ENCODE assay signal across 29 cellular contexts in the genomic region with DNA sequence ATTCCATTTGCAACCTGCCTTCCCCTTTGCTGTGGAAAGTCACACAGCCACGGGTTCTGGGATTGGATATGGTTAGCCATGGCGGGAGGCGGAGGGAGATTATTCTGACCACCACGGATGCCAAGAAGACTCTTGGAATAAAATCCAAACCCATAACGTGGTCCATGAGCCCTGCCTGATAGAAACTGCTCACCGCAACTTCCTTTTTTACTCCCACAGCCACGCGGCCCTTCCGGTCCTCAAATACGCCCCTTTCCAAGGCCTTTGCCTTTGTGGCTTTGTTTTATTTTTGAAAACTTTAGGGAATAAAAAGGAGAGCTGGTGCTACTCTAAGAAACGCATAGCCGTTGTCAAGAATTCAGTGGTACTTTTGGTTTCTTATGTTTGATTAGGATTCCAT.
"Had no signal": no experiment of that assay in that cellular context is flagged by ENCODE, and none has a peak within 500 bp of the region (broad histone marks: within the 10 kb centered on the region; RNA-seq: fewer than 3 reads in every experiment).

No MANE protein-coding gene starts in this region.

- H3K79me2 ChIP-seq: hepatocyte, parathyroid adenoma had no signal

- H3K27me3 Mint-ChIP-seq: naive B cell had no signal

- H3K4me3 Mint-ChIP-seq: dendritic cell treated with granulocyte-macrophage colony-stimulating factor and Interleukin-4, amounts not matched to agents 40 ng/mL and 50 ng/mL, for 4 days; endodermal cell; mesothelial cell of epicardium; naive B cell; natural killer cell treated with Interleukin-12 subunit alpha and Interleukin-12 subunit beta and Interleukin-15 and Interleukin-18, amount 100 ng/mL, for 72 hours; neural progenitor cell; stimulated activated naive B cell treated with anti-CD40 and anti-IgM and Interleukin-4, amounts not matched to agents 10 μg/mL and 1 μg/mL and 100 μg/mL, for 72 hours; stimulated activated naive CD8-positive, alpha-beta T cell treated with anti-CD3 and anti-CD28 coated beads, Interleukin-15, Interleukin-2, amounts not matched to agents 100 ng/mL and 50 ng/mL, for 24 hours had no signal

- H3K9me3 ChIP-seq: right lobe of liver, suprapubic skin, transverse colon, vagina had no signal

- H3K4me2 ChIP-seq: hepatocyte, neural progenitor cell had no signal

- H3K4me1 ChIP-seq: foreskin keratinocyte, heart left ventricle, left lung, neural progenitor cell, parathyroid adenoma, right lobe of liver, suprapubic skin, transverse colon, vagina had no signal

- DNase-seq: effector CD8-positive, alpha-beta T cell; endodermal cell; foreskin keratinocyte; heart left ventricle; kidney; left cardiac atrium; left lung; mesenchymal stem cell; mucosa of descending colon; naive B cell; right lobe of liver; small intestine; stimulated activated CD4-positive, alpha-beta T cell treated with anti-CD3 and anti-CD28 coated beads, Interleukin-15, amount 100 ng/mL, for 24 hours; stimulated activated CD4-positive, alpha-beta T cell treated with anti-CD3 and anti-CD28 coated beads, Interleukin-2, amount 100 ng/mL, for 48 hours; stimulated activated naive B cell treated with anti-CD40 and anti-IgM and Interleukin-4, amounts not matched to agents 10 μg/mL and 1 μg/mL and 100 μg/mL, for 72 hours; transverse colon had no signal

- H3K27ac ChIP-seq: esophagus muscularis mucosa, foreskin keratinocyte, gastroesophageal sphincter, heart left ventricle, hepatocyte, left lung, neural progenitor cell, parathyroid adenoma, right lobe of liver, suprapubic skin, transverse colon, vagina had no signal

- H3K9ac ChIP-seq: neural progenitor cell, parathyroid adenoma had no signal

- H3K4me1 Mint-ChIP-seq: endodermal cell; mesothelial cell of epicardium; naive B cell; stimulated activated naive B cell treated with anti-CD40 and anti-IgM and Interleukin-4, amounts not matched to agents 10 μg/mL and 1 μg/mL and 100 μg/mL, for 72 hours had no signal

- H3K27me3 ChIP-seq: foreskin keratinocyte, gastroesophageal sphincter, hepatocyte, left lung, neural progenitor cell, right lobe of liver, transverse colon, vagina had no signal

- H3K4me3 ChIP-seq: esophagus muscularis mucosa, gastroesophageal sphincter, heart left ventricle, hepatocyte, left lung, mucosa of descending colon, neural progenitor cell, right lobe of liver, suprapubic skin, transverse colon, vagina had no signal

- H3K27ac Mint-ChIP-seq: dendritic cell treated with granulocyte-macrophage colony-stimulating factor and Interleukin-4, amounts not matched to agents 40 ng/mL and 50 ng/mL, for 4 days; endodermal cell; mesothelial cell of epicardium; naive B cell; natural killer cell treated with Interleukin-12 subunit alpha and Interleukin-12 subunit beta and Interleukin-15 and Interleukin-18, amount 100 ng/mL, for 72 hours; progenitor cell of endocrine pancreas; stimulated activated naive B cell treated with anti-CD40 and anti-IgM and Interleukin-4, amounts not matched to agents 10 μg/mL and 1 μg/mL and 100 μg/mL, for 72 hours; stimulated activated naive CD8-positive, alpha-beta T cell treated with anti-CD3 and anti-CD28 coated beads, Interleukin-15, Interleukin-2, amounts not matched to agents 100 ng/mL and 50 ng/mL, for 24 hours had no signal

- H3K36me3 ChIP-seq: esophagus muscularis mucosa, gastroesophageal sphincter, heart left ventricle, left lung, neural progenitor cell, right lobe of liver, suprapubic skin, transverse colon, vagina had no signal

- FAIRE-seq: endothelial cell of umbilical vein, kidney, small intestine had no signal

- H3K36me3 Mint-ChIP-seq: mesothelial cell of epicardium; naive B cell; natural killer cell treated with Interleukin-12 subunit alpha and Interleukin-12 subunit beta and Interleukin-15 and Interleukin-18, amount 100 ng/mL, for 72 hours; neural progenitor cell; stimulated activated naive B cell treated with anti-CD40 and anti-IgM and Interleukin-4, amounts not matched to agents 10 μg/mL and 1 μg/mL and 100 μg/mL, for 72 hours had no signal

- H2AFZ ChIP-seq: hepatocyte, neural progenitor cell, parathyroid adenoma had no signal

- ATAC-seq: foreskin keratinocyte; gastroesophageal sphincter; heart left ventricle; left cardiac atrium; left lung; mucosa of descending colon; natural killer cell treated with Interleukin-12 subunit alpha and Interleukin-12 subunit beta and Interleukin-15 and Interleukin-18, amount 100 ng/mL, for 72 hours; right lobe of liver; stimulated activated naive B cell treated with anti-CD40 and anti-IgM and Interleukin-4, amounts not matched to agents 10 μg/mL and 1 μg/mL and 100 μg/mL, for 72 hours had no signal
